15 cellular contexts compared by ENCODE assay signal in genomic region chr9:85431396-85432102, GRCh38.
DNase-seq lines count a peak whose midpoint lies in the region; ATAC-seq, FAIRE-seq and TF ChIP-seq lines count a peak whose summit lies in the region.
"Had no signal": no experiment of that assay in that cellular context is flagged by ENCODE, and none has a peak within 500 bp of the region (broad histone marks: within the 10 kb centered on the region; RNA-seq: fewer than 3 reads in every experiment).

No MANE protein-coding gene starts in this region.

- CTCF ChIA-PET in HEK293T (lab: Yijun Ruan, JAX), result no interaction called here

- POLR2A ChIA-PET in HEK293T (lab: Yijun Ruan, JAX), result no interaction called here

- FAIRE-seq in islet of Langerhans (lab: Jason Lieb, UNC), result peak; percentile 47
- FAIRE-seq: G401.6 had no signal

- DNase-seq in AG08395 (ENCODE audit: low spot score), result peak; percentile 44
- no peak for DNase-seq in HEK293T (ENCODE audit: extremely low spot score)
- DNase-seq in anterior cingulate cortex (lab: John Stamatoyannopoulos, UW), result no peak
- no peak for DNase-seq in NK-92 treated with Interleukin-12 subunit alpha and Interleukin-12 subunit beta, amount 100 ng/mL, for 24 hours (lab: John Stamatoyannopoulos, UW)
- DNase-seq: activated CD4-positive, alpha-beta T cell treated with anti-CD3 and anti-CD28 coated beads for 1 hour; activated T-cell treated with anti-CD3 and anti-CD28 coated beads, Interleukin-2, amount 50 U/mL, for 72 hours; AML-193; aorta; NCI-H187; SW 1271 had no signal

- H3K27ac ChIP-seq in angular gyrus (ENCODE audit: low read depth, low read length), result peak overlapping the region; percentile 82

- no peak for ATAC-seq in GM21390 (IDR thresholded peaks at IDR 0.05; ENCODE audit: unreplicated experiment)
- ATAC-seq in GM18502 (IDR thresholded peaks at IDR 0.05; ENCODE audit: poor library complexity, unreplicated experiment), result no peak
- ATAC-seq: activated T-cell treated with anti-CD3 and anti-CD28 coated beads, Interleukin-2, amount 50 U/mL, for 72 hours had no signal

TF ChIP-seq in HEK293T, 16 proteins besides CTCF, POLR2A, EP300 and RAD21:
- TF ChIP-seq, protein P1, sequence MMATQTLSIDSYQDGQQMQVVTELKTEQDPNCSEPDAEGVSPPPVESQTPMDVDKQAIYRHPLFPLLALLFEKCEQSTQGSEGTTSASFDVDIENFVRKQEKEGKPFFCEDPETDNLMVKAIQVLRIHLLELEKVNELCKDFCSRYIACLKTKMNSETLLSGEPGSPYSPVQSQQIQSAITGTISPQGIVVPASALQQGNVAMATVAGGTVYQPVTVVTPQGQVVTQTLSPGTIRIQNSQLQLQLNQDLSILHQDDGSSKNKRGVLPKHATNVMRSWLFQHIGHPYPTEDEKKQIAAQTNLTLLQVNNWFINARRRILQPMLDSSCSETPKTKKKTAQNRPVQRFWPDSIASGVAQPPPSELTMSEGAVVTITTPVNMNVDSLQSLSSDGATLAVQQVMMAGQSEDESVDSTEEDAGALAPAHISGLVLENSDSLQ (IDR thresholded peaks at IDR 0.05), result peak; percentile 53
- TF ChIP-seq SUZ12 (IDR thresholded peaks at IDR 0.05), result no peak
- TF ChIP-seq ZNF384 (IDR thresholded peaks at IDR 0.05), result no peak
